In genomic region chr6:19851273-19852089, GRCh38 we compare ENCODE assay signal across 8 cellular contexts. TPM values are rescaled to one million over a fixed set of nuclear protein-coding genes. Genes with fewer than 3 reads are reported as not detected.
DNase-seq lines count a peak whose midpoint lies in the region; ATAC-seq and TF ChIP-seq lines count a peak whose summit lies in the region.

No MANE protein-coding gene starts in this region.

- H3K27ac ChIP-seq in RWPE1, result no peak overlapping the region
- H3K27ac ChIP-seq in esophagus muscularis mucosa (replicated peaks in 1 of 4), result peak overlapping the region; percentile 66 to 82 (median 74)

- CTCF ChIA-PET in RWPE1 (lab: Yijun Ruan, JAX), result interaction anchor here (0.6 to 1.4 kb wide), 6 partner anchors 15 to 854 kb away, joined by 3 to 4 read pairs (median 4); no protein-coding TSS in a partner anchor

- POLR2A ChIA-PET in RWPE1 (lab: Yijun Ruan, JAX; ENCODE audit: low non-redundant PET), result no interaction called here

- H3K4me3 ChIP-seq in esophagus muscularis mucosa, result peak overlapping the region in 2 of 4 donors; percentile 13 to 25

- peaks cover 6 to 36% (median 34%) of the 10 kb centered on the region in 4 donors for H3K4me1 ChIP-seq in esophagus muscularis mucosa

- DNase-seq in M059J (ENCODE audit: low read depth) (peak; percentile 80), RWPE1 (ENCODE audit: low spot score) (peak; percentile 78), esophagus muscularis mucosa (ENCODE audit: extremely low spot score) (no peak), myocyte (ENCODE audit: low read depth) (peak; percentile 61)
- no peak for DNase-seq in activated effector memory CD4-positive, alpha-beta T cell treated with anti-CD3 and anti-CD28 coated beads, Interleukin-2, amount 50 U/mL, for 16 hours
- no peak for DNase-seq in stimulated activated CD4-positive, alpha-beta T cell treated with anti-CD3 and anti-CD28 coated beads, Interleukin-2, amount 100 ng/mL, for 48 hours

- intact Hi-C loops in esophagus muscularis mucosa (cut with DNase I), result loop anchor here (2.0 to 10.0 kb wide), 4 partner anchors 39 to 1257 kb away; no protein-coding TSS in a partner anchor

- no peaks in the 10 kb centered on the region for H3K27me3 ChIP-seq in esophagus muscularis mucosa

- H3K36me3 ChIP-seq in esophagus muscularis mucosa, result no peaks in the 10 kb centered on the region

- no peak for TF ChIP-seq EP300 in esophagus muscularis mucosa (IDR thresholded peaks at IDR 0.05)

- TF ChIP-seq CTCF in RWPE1 (conservative IDR thresholded peaks at IDR 0.05; ENCODE audit: low read depth) (peak; percentile 81), esophagus muscularis mucosa (IDR thresholded peaks at IDR 0.05) (peak; percentile 89 to 93 (median 92))

- H3K9me3 ChIP-seq in esophagus muscularis mucosa, result no peaks in the 10 kb centered on the region

- ATAC-seq in GM18502 (IDR thresholded peaks at IDR 0.05; ENCODE audit: poor library complexity, unreplicated experiment) (peak; percentile 69), GM21528 (IDR thresholded peaks at IDR 0.05; ENCODE audit: low FRiP score, unreplicated experiment) (no peak)

- WGBS in esophagus muscularis mucosa, result 24% methylated on average over 10 of the region's 10 CpGs

- no peak for TF ChIP-seq POLR2A in esophagus muscularis mucosa (IDR thresholded peaks at IDR 0.05; ENCODE audit: low read depth)

RNA-seq across cellular contexts. Expression of gene ID4, which starts 14.3 kb away (rescaled TPM):
- total RNA-seq in M059J (2014; rRNA removed; shearing (Covaris generic)), result 5.2 and 8.5 TPM in 2 replicates
- total RNA-seq in esophagus muscularis mucosa, result 100 to 1,000 TPM in 1 of 4 donors, 10 to 100 TPM in 3; 60.2 to 158 (median 63.3) TPM
- total RNA-seq in myocyte, result not detected in 2 replicates
- polyA plus RNA-seq in myocyte (2012), result not detected

Comparison
In these comparisons a context has a peak if more than half of its experiments do, and no peak if none do; other contexts are left out.
1. DNase-seq: peak in M059J (single experiment), RWPE1 (single experiment) and myocyte (single experiment); none in esophagus muscularis mucosa (single experiment), activated effector memory CD4-positive, alpha-beta T cell treated with anti-CD3 and anti-CD28 coated beads, Interleukin-2, amount 50 U/mL, for 16 hours (single experiment) and stimulated activated CD4-positive, alpha-beta T cell treated with anti-CD3 and anti-CD28 coated beads, Interleukin-2, amount 100 ng/mL, for 48 hours (0 of 2).